Comparison of ENCODE assay signal across 2 cellular contexts in genomic region chr17:60130466-60130865, GRCh38.
TF ChIP-seq lines count a peak whose summit lies in the region.

No MANE protein-coding gene starts in this region.

TF ChIP-seq in HepG2, 621 proteins besides CTCF, POLR2A, EP300 and RAD21:
- no peak for TF ChIP-seq ZSCAN30 (CRISPR knock-in tag; IDR thresholded peaks at IDR 0.05)
- peak; percentile 5 for TF ChIP-seq HNRNPK (IDR thresholded peaks at IDR 0.05; ENCODE audit: low read depth, low read length, poor library complexity, severe bottlenecking)
- no peak for TF ChIP-seq HNF1A (IDR thresholded peaks at IDR 0.05; ENCODE audit: low read depth)
- no peak for TF ChIP-seq HNF1A (CRISPR knock-in tag; IDR thresholded peaks at IDR 0.05; ENCODE audit: borderline replicate concordance)

TF ChIP-seq in GM12878, 131 proteins besides CTCF, POLR2A, EP300 and RAD21:
- TF ChIP-seq NFXL1 (IDR thresholded peaks at IDR 0.05; ENCODE audit: borderline replicate concordance) (0 out of 2 replicates have a peak, but pooled peaks have one; percentile 22), ZBTB11 (CRISPR knock-in tag; IDR thresholded peaks at IDR 0.05) (no peak)
TF ChIP-seq in GM12878: peak in this region for 1.
